8 cellular contexts compared by ENCODE assay signal in the genomic region with DNA sequence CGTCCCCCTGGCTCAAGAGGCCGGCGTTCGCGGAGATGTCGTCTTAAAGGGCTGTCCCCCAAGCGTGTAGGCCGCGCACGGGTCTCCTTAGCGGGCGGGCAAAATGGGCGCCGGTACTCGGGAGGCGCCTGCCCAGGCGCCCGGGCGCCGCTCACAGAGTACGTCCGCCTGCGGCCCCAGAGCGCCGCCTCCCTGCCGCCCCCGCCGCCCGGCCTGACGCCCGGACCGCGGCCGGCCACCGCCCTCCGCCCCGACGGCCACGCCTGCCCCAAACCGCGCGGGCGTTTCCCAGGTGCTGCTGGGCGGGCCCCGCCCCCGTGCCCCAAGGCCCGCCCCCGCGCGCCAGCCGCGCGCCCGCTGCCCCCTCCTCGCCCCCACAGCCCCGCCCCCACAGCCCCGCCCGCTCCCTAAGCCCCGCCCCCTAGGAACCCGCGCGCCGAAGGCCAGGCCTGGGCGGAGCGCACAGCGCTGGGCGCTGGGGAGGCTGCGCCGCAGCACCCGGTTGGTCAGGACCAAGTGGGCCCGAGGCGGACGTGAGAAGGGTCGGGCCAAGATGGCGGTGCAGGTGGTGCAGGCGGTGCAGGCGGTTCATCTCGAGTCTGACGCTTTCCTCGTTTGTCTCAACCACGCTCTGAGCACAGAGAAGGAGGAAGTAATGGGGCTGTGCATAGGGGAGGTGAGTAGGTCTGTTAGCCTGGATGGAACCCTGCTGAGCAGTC. TPM values are rescaled to one million over a fixed set of nuclear protein-coding genes. Genes with fewer than 3 reads are reported as not detected.
DNase-seq lines count a peak whose midpoint lies in the region; ATAC-seq and TF ChIP-seq lines count a peak whose summit lies in the region.

BRCC3 (plus strand) TSS at position 534 of the 719 bp plus-strand sequence; CDS start at position 554, 20 bp downstream.
A gene with protein sequence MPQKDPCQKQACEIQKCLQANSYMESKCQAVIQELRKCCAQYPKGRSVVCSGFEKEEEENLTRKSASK (minus strand): TSS at position 162 of the 719 bp plus-strand sequence. CDS start 7,113 bp downstream, outside the sequence.
MTCP1 (minus strand) TSS at position 162 of the 719 bp plus-strand sequence. CDS start 5,126 bp downstream, outside the sequence.

- TF ChIP-seq CTCF in OCI-LY7 (conservative IDR thresholded peaks at IDR 0.05; ENCODE audit: low read length) = no peak
- no peak for TF ChIP-seq CTCF in epithelial cell of proximal tubule (conservative IDR thresholded peaks at IDR 0.05; ENCODE audit: low read depth, low read length)

- intact Hi-C loops in OCI-LY7 (cut with micrococcal nuclease; ENCODE audit: unreplicated experiment) = loop anchor here (1.0 kb wide), 1 partner anchor 44 kb away; no protein-coding TSS in a partner anchor

- H3K4me2 ChIP-seq in OCI-LY7 (ENCODE audit: low read length) = peak within 1 kb of the TSS; percentile 90

- POLR2A ChIA-PET in OCI-LY7 (lab: Charles Lee) = interaction anchor here (0.7 to 1.1 kb wide), 2 partner anchors 44 kb away, joined by 3 to 4 read pairs; partner anchors contain the start of gene FUNDC2

- peak; percentile 84 for ATAC-seq in GM21447 (IDR thresholded peaks at IDR 0.05; ENCODE audit: unreplicated experiment)

- H3K36me3 ChIP-seq in HUES64 (ENCODE audit: insufficient read depth, low read length) (peaks cover 29% of the 10 kb centered on the region), OCI-LY7 (ENCODE audit: insufficient read depth, low read length) (peaks cover 34% of the 10 kb centered on the region)

- H3K9me2 ChIP-seq in OCI-LY7 (ENCODE audit: insufficient read depth, low read length) = no peaks in the 10 kb centered on the region

- H4K20me1 ChIP-seq in OCI-LY7 (ENCODE audit: insufficient read depth, low read length) = no peaks in the 10 kb centered on the region

- H3K4me3 ChIP-seq in HUES64 (ENCODE audit: low read length) (peak within 1 kb of the TSS; percentile 100), OCI-LY7 (ENCODE audit: low read depth, low read length, poor library complexity, severe bottlenecking) (peak within 1 kb of the TSS; percentile 95), epithelial cell of proximal tubule (ENCODE audit: low read depth, low read length) (peak within 1 kb of the TSS; percentile 80)

- H3K9me3 ChIP-seq in HUES64 (ENCODE audit: insufficient read depth, low read depth, low read length) = no peaks in the 10 kb centered on the region
- H3K9me3 ChIP-seq in OCI-LY7 (ENCODE audit: low read length) = no peaks in the 10 kb centered on the region

- no peaks in the 10 kb centered on the region for H3K27me3 ChIP-seq in HUES64 (ENCODE audit: insufficient read depth, low read length)

- H3K4me1 ChIP-seq in HUES64 (ENCODE audit: insufficient read depth, low read length) = peaks cover 4% of the 10 kb centered on the region; the same call in 1 of the 2 replicates
- H3K4me1 ChIP-seq in OCI-LY7 (ENCODE audit: insufficient read depth, low read length, poor library complexity, severe bottlenecking) = peaks cover 33% of the 10 kb centered on the region

- BruUV-seq in OCI-LY7 (replicated peaks; lab: Mats Ljungman, UMichigan) = no TSS peak

- H3K27ac ChIP-seq in HUES64 (ENCODE audit: low read depth, low read length) (peak within 1 kb of the TSS; percentile 81), OCI-LY7 (ENCODE audit: low read depth, low read length, poor library complexity, severe bottlenecking) (peak within 1 kb of the TSS; percentile 81)

- CTCF ChIA-PET in OCI-LY7 (lab: Charles Lee; ENCODE audit: unreplicated experiment) = interaction anchor here (1.0 kb wide), 1 partner anchor 18 kb away, joined by 3 read pairs; no protein-coding TSS in a partner anchor

- under 1% methylated on average over 66 of the region's 81 CpGs for WGBS in HUES64

- peak within 1 kb of the TSS; percentile 91 for H2AFZ ChIP-seq in OCI-LY7 (ENCODE audit: low read length)

- peaks cover 58% of the 10 kb centered on the region for H3K79me2 ChIP-seq in OCI-LY7 (ENCODE audit: insufficient read depth, low read depth, low read length)

- H3K9ac ChIP-seq in HUES64 (ENCODE audit: low read depth, low read length) = peak within 1 kb of the TSS; percentile 94

- DNase-seq in D341Med (ENCODE audit: low spot score) (peak; percentile 95), OCI-LY7 (ENCODE audit: low spot score) (peak; percentile 87), activated T-cell treated with anti-CD3 and anti-CD28 coated beads for 24 hours (ENCODE audit: low read depth) (peak; percentile 63), epithelial cell of proximal tubule (ENCODE audit: low read depth) (no peak), mucosa of gallbladder (ENCODE audit: low spot score) (peak; percentile 79)
- peak; percentile 66 for DNase-seq in stimulated activated CD8-positive, alpha-beta memory T cell treated with anti-CD3 and anti-CD28 coated beads, Interleukin-4, amount 100 ng/mL, for 24 hours (ENCODE audit: low read depth)

RNA-seq across cellular contexts. Expression of gene BRCC3, which starts in this region (rescaled TPM):
- 19.9 TPM for polyA plus RNA-seq in HUES64 (2013, experiment 1 of 2)
- 18.5 TPM for polyA plus RNA-seq in HUES64 (2013, experiment 2 of 2)
- 11.9 and 12.1 TPM in 2 replicates for total RNA-seq in OCI-LY7 (2014; rRNA removed; shearing (Covaris generic))
- total RNA-seq in OCI-LY7 (2022) (23.5 and 25.8 TPM in 2 replicates), epithelial cell of proximal tubule (9.1 and 16.3 TPM in 2 replicates), mucosa of gallbladder (15.5 TPM)

RNA-seq across cellular contexts. Expression of the second gene that starts in this region (rescaled TPM):
- 4.3 TPM for polyA plus RNA-seq in HUES64 (2013, experiment 1 of 2)
- polyA plus RNA-seq in HUES64 (2013, experiment 2 of 2) = 7.0 TPM
- 23.9 and 30.6 TPM in 2 replicates for total RNA-seq in OCI-LY7 (2014; rRNA removed; shearing (Covaris generic))
- 12.2 and 14.3 TPM in 2 replicates for total RNA-seq in OCI-LY7 (2022)
- 10.9 and 14.4 TPM in 2 replicates for total RNA-seq in epithelial cell of proximal tubule
- 10.1 TPM for total RNA-seq in mucosa of gallbladder

RNA-seq across cellular contexts. Expression of gene MTCP1, which starts in this region (rescaled TPM):
- polyA plus RNA-seq in HUES64 (2013, experiment 1 of 2) = 12.5 TPM
- polyA plus RNA-seq in HUES64 (2013, experiment 2 of 2) = 11.8 TPM
- total RNA-seq in OCI-LY7 (2014; rRNA removed; shearing (Covaris generic)) = 13.4 and 16.9 TPM in 2 replicates
- total RNA-seq in OCI-LY7 (2022) (37.3 and 39.6 TPM in 2 replicates), epithelial cell of proximal tubule (0.29 and 2.0 TPM in 2 replicates), mucosa of gallbladder (18.7 TPM)
